ENCODE assay signal across 19 cellular contexts in the genomic region with DNA sequence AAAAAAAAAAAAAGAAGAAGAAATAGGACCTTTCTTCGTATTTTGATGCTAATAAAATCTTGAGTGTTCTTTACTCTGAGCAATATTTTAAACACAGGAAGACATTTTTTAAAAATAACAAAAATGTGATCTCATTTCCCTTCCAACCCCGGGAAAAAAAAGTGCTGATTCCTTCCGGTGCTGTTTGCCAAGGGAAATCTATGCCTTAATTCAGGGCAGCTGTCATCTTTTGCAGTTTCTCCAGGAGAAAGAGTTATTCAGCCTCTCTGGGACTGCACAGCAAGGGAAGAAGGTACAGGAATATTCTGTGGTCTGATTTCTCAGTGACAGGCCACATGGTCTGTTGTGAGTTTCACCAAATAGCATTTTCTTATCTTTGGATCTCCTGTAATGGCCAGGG.
DNase-seq lines count a peak whose midpoint lies in the region; TF ChIP-seq lines count a peak whose summit lies in the region.
"Had no signal": no experiment of that assay in that cellular context is flagged by ENCODE, and none has a peak within 500 bp of the region (broad histone marks: within the 10 kb centered on the region; RNA-seq: fewer than 3 reads in every experiment).

No MANE protein-coding gene starts in this region.

- H3K9ac ChIP-seq in mesenchymal stem cell (ENCODE audit: low read length) (peak overlapping the region; percentile 26), neuronal stem cell (ENCODE audit: low read depth, low read length, poor library complexity) (no peak overlapping the region)
- H3K9ac ChIP-seq: BLaER1 treated with 17β-estradiol and CSF1 and Interleukin-3, amounts not matched to agents 10 nM and 100 nM had no signal

- H3K27ac ChIP-seq in mesenchymal stem cell (ENCODE audit: low read length, poor library complexity, severe bottlenecking) (no peak overlapping the region), PC-9 (no peak overlapping the region), neuronal stem cell (replicated peaks; ENCODE audit: low read length) (no peak overlapping the region)
- H3K27ac ChIP-seq: BLaER1 treated with 17β-estradiol and CSF1 and Interleukin-3, amounts not matched to agents 10 nM and 100 nM; SJSA1 had no signal

- H3K9me3 ChIP-seq in mesenchymal stem cell (ENCODE audit: control insufficient read depth, low read length) (no peaks in the 10 kb centered on the region), PC-9 (ENCODE audit: insufficient read depth, low read depth) (no peaks in the 10 kb centered on the region), neuronal stem cell (replicated peaks in 1 of 2; ENCODE audit: control insufficient read depth in 2 of 2, insufficient read depth in 1 of 2, low read depth in 1 of 2, low read length in 2 of 2) (no peaks in the 10 kb centered on the region)
- H3K9me3 ChIP-seq: HAP-1 had no signal

- BruUV-seq in PC-9 (replicated peaks; lab: Mats Ljungman, UMichigan) = no TSS peak

- POLR2A ChIA-PET in PC-9 (lab: Charles Lee; ENCODE audit: unreplicated experiment) = no interaction called here

- CTCF ChIA-PET in PC-9 (lab: Charles Lee) = no interaction called here

- no peaks in the 10 kb centered on the region for H3K27me3 ChIP-seq in mesenchymal stem cell (ENCODE audit: control insufficient read depth in 1 of 2, insufficient read depth in 1 of 2, low read length in 2 of 2)
- peaks cover 97% of the 10 kb centered on the region for H3K27me3 ChIP-seq in PC-9 (ENCODE audit: insufficient read depth, low read depth)
- H3K27me3 ChIP-seq in neuronal stem cell (ENCODE audit: control insufficient read depth in 3 of 3, insufficient read depth in 3 of 3, low read depth in 1 of 3, low read length in 3 of 3) = no peaks in the 10 kb centered on the region
- H3K27me3 ChIP-seq: SJSA1 had no signal

- no peaks in the 10 kb centered on the region for H3F3A ChIP-seq in PC-9 (ENCODE audit: insufficient read depth, low read depth)

- no peak overlapping the region for H4K91ac ChIP-seq in mesenchymal stem cell (ENCODE audit: low read length)
- no peak overlapping the region for H4K91ac ChIP-seq in neuronal stem cell (ENCODE audit: low read depth, low read length, poor library complexity)

- H3K4me2 ChIP-seq in mesenchymal stem cell (ENCODE audit: low read length, poor library complexity, severe bottlenecking) = no peak overlapping the region
- H3K4me2 ChIP-seq in PC-9 = no peak overlapping the region
- H3K4me2 ChIP-seq in neuronal stem cell (ENCODE audit: insufficient read depth, low read length, poor library complexity, severe bottlenecking) = no peak overlapping the region

- H2BK12ac ChIP-seq in mesenchymal stem cell (ENCODE audit: low read length in 2 of 2) (no peak overlapping the region), neuronal stem cell (ENCODE audit: low read length) (no peak overlapping the region)

- H3K79me2 ChIP-seq in PC-9 (ENCODE audit: low read depth) = no peaks in the 10 kb centered on the region

- TF ChIP-seq CTCF in PC-9 (conservative IDR thresholded peaks at IDR 0.05) = no peak

- H3K4me3 ChIP-seq in mesenchymal stem cell (ENCODE audit: insufficient read depth in 1 of 2, low read depth in 1 of 2, low read length in 2 of 2) (no peak overlapping the region), PC-9 (no peak overlapping the region), neuronal stem cell (ENCODE audit: low read length in 2 of 2) (no peak overlapping the region)
- H3K4me3 ChIP-seq: BLaER1 treated with 17β-estradiol and CSF1 and Interleukin-3, amounts not matched to agents 10 nM and 100 nM; GM12878; HAP-1; SJSA1 had no signal

- no peak overlapping the region for H2BK15ac ChIP-seq in mesenchymal stem cell (ENCODE audit: low read depth, poor library complexity, severe bottlenecking)
- H2BK15ac ChIP-seq in neuronal stem cell (ENCODE audit: low read length) = no peak overlapping the region

- no peak overlapping the region for H2AFZ ChIP-seq in mesenchymal stem cell (ENCODE audit: low read depth, low read length)
- no peak overlapping the region for H2AFZ ChIP-seq in PC-9
- H2AFZ ChIP-seq in neuronal stem cell (ENCODE audit: low read length) = no peak overlapping the region

- no peak overlapping the region for H3K4ac ChIP-seq in mesenchymal stem cell (ENCODE audit: low read depth in 1 of 2, low read length in 2 of 2)
- no peak overlapping the region for H3K4ac ChIP-seq in neuronal stem cell (ENCODE audit: low read length)

- WGBS in mesenchymal stem cell = 84% methylated on average over 2 of the region's 3 CpGs
- no CpG with 5 or more reads among the region's 3 CpGs for WGBS in neuronal stem cell (ENCODE audit: extremely low coverage in 2 of 2, insufficient read length in 2 of 2, insufficient replicate concordance in 1 of 2), 2 donors

- H3K36me3 ChIP-seq in mesenchymal stem cell (ENCODE audit: control insufficient read depth in 1 of 2, insufficient read depth in 2 of 2, low read depth in 1 of 2, low read length in 2 of 2) (no peaks in the 10 kb centered on the region), PC-9 (ENCODE audit: low read depth) (no peaks in the 10 kb centered on the region), neuronal stem cell (replicated peaks in 1 of 2; ENCODE audit: control insufficient read depth in 2 of 2, insufficient read depth in 2 of 2, low read length in 2 of 2) (no peaks in the 10 kb centered on the region)
- H3K36me3 ChIP-seq: BLaER1 treated with 17β-estradiol and CSF1 and Interleukin-3, amounts not matched to agents 10 nM and 100 nM; HAP-1; SJSA1 had no signal

- no peak overlapping the region for H3K18ac ChIP-seq in mesenchymal stem cell (ENCODE audit: low read depth in 1 of 2, low read length in 2 of 2)
- H3K18ac ChIP-seq in neuronal stem cell (ENCODE audit: low read length) = no peak overlapping the region

- intact Hi-C loops in PC-9 (cut with micrococcal nuclease; ENCODE audit: unreplicated experiment) = no loop called here

- H2AK5ac ChIP-seq in mesenchymal stem cell (ENCODE audit: low read length, severe bottlenecking) (no peak overlapping the region), neuronal stem cell (ENCODE audit: low read depth, low read length) (no peak overlapping the region)

- DNase-seq in AG08395 (ENCODE audit: low spot score) = peak; percentile 6
- peak; percentile 52 for DNase-seq in HT1080 (ENCODE audit: low read depth)
- DNase-seq in dermis blood vessel endothelial cell = peak; percentile 85
- no peak for DNase-seq in mesenchymal stem cell
- no peak for DNase-seq in PC-9
- DNase-seq in neuronal stem cell (ENCODE audit: low spot score) = no peak
- DNase-seq in mesenteric fat pad (ENCODE audit: low spot score) = no peak
- DNase-seq: Calu3; CD8-positive, alpha-beta T cell; EL; Kasumi-1; NCI-H1694 treated with DMSO at 0.1 percent for 48 hours; NCI-H2107; NCI-H226; NCI-H524 treated with DMSO at 0.1 percent for 48 hours had no signal

- no peaks in the 10 kb centered on the region for H3K4me1 ChIP-seq in mesenchymal stem cell (ENCODE audit: control insufficient read depth, insufficient read depth, low read depth, low read length)
- no peaks in the 10 kb centered on the region for H3K4me1 ChIP-seq in PC-9 (replicated peaks; ENCODE audit: insufficient read depth)
- peaks cover 5 to 6% of the 10 kb centered on the region in 2 donors for H3K4me1 ChIP-seq in neuronal stem cell (ENCODE audit: control insufficient read depth in 2 of 2, insufficient read depth in 1 of 2, low read depth in 1 of 2, low read length in 2 of 2)
- H3K4me1 ChIP-seq: HAP-1, SJSA1 had no signal

- H3K79me1 ChIP-seq in mesenchymal stem cell (replicated peaks; ENCODE audit: low read length, poor library complexity, severe bottlenecking) (no peaks in the 10 kb centered on the region), neuronal stem cell (ENCODE audit: low read depth, low read length) (no peaks in the 10 kb centered on the region)

- H3K9me2 ChIP-seq in PC-9 (ENCODE audit: insufficient read depth) = no peaks in the 10 kb centered on the region

- no peak overlapping the region for H2BK120ac ChIP-seq in mesenchymal stem cell (ENCODE audit: low read depth, low read length)
- H2BK120ac ChIP-seq in neuronal stem cell (ENCODE audit: low read depth, low read length) = no peak overlapping the region

- H4K8ac ChIP-seq in mesenchymal stem cell (ENCODE audit: low read length) = no peak overlapping the region
- no peak overlapping the region for H4K8ac ChIP-seq in neuronal stem cell (ENCODE audit: low read depth, low read length)

- H3K23ac ChIP-seq in mesenchymal stem cell (ENCODE audit: low read length in 2 of 2) (no peak overlapping the region), neuronal stem cell (ENCODE audit: low read depth, low read length, poor library complexity) (no peak overlapping the region)

- no peak overlapping the region for H2BK5ac ChIP-seq in mesenchymal stem cell (ENCODE audit: low read depth, low read length, poor library complexity, severe bottlenecking)
- H2BK5ac ChIP-seq in neuronal stem cell (ENCODE audit: low read length) = no peak overlapping the region

- no peak overlapping the region for H3K14ac ChIP-seq in mesenchymal stem cell (ENCODE audit: low read length in 2 of 2)
- H3K14ac ChIP-seq in neuronal stem cell (ENCODE audit: low read length) = no peak overlapping the region

- H4K20me1 ChIP-seq in PC-9 (ENCODE audit: insufficient read depth) = no peaks in the 10 kb centered on the region
- H4K20me1 ChIP-seq: BLaER1 treated with 17β-estradiol and CSF1 and Interleukin-3, amounts not matched to agents 10 nM and 100 nM had no signal

Comparison
In these comparisons a context has a peak if more than half of its experiments do, and no peak if none do; other contexts are left out.
1. DNase-seq: peak in AG08395 (single experiment), HT1080 (single experiment) and dermis blood vessel endothelial cell (single experiment); none in mesenchymal stem cell (single experiment), PC-9 (0 of 2), neuronal stem cell (single experiment) and mesenteric fat pad (single experiment).